Comparison of ENCODE assay signal across 1 cellular context in the genomic region with DNA sequence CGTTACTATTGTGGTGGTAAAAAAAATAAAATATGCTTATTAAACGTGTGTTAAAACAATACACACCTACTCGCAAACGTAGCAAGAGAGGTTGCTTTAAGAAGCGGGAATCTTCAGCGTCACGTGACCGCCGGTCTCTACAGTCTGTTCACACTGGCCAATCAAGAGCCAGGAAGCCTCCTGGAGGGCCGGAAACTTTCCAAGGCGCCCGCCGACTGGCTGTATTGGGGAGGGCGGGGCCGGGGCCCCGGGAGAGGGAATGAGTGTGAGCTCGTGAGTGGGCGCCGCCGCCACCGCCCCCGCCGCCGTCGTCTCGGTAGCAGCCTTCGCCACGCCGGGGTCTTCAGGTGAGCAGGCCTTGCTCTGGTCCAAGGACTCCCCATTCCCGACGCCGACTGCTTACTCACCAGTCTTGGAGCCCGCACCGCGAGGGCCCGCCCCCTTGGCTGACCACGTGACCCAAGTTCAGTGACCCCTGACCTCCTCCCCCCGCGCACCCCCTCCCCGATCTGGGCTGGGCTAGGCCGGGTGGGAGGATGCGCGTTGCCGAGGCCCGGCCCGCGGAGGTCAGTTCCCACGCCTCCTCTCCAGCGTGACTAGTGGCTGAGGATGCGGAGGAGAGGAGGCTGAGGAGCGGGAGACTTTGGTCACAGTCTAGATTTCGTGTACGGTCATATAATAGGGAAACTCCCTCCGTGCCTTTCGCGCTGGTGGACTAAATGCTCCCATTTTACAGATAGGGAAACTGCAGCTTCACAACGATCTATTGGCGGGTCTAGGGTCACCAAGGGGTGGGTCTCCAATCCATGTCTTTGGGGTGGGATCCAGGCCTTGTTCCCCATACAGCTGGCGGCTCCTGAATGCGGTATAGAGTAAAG.
TF ChIP-seq lines count a peak whose summit lies in the region.

A gene with protein sequence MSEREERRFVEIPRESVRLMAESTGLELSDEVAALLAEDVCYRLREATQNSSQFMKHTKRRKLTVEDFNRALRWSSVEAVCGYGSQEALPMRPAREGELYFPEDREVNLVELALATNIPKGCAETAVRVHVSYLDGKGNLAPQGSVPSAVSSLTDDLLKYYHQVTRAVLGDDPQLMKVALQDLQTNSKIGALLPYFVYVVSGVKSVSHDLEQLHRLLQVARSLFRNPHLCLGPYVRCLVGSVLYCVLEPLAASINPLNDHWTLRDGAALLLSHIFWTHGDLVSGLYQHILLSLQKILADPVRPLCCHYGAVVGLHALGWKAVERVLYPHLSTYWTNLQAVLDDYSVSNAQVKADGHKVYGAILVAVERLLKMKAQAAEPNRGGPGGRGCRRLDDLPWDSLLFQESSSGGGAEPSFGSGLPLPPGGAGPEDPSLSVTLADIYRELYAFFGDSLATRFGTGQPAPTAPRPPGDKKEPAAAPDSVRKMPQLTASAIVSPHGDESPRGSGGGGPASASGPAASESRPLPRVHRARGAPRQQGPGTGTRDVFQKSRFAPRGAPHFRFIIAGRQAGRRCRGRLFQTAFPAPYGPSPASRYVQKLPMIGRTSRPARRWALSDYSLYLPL (plus strand): TSS at position 253 of the 878 bp plus-strand sequence. CDS start 4,388 bp downstream, outside the sequence.

TF ChIP-seq in HepG2, 621 proteins besides CTCF, POLR2A, EP300 and RAD21 (continued from another document and continues in another):
- TF ChIP-seq, protein P1, sequence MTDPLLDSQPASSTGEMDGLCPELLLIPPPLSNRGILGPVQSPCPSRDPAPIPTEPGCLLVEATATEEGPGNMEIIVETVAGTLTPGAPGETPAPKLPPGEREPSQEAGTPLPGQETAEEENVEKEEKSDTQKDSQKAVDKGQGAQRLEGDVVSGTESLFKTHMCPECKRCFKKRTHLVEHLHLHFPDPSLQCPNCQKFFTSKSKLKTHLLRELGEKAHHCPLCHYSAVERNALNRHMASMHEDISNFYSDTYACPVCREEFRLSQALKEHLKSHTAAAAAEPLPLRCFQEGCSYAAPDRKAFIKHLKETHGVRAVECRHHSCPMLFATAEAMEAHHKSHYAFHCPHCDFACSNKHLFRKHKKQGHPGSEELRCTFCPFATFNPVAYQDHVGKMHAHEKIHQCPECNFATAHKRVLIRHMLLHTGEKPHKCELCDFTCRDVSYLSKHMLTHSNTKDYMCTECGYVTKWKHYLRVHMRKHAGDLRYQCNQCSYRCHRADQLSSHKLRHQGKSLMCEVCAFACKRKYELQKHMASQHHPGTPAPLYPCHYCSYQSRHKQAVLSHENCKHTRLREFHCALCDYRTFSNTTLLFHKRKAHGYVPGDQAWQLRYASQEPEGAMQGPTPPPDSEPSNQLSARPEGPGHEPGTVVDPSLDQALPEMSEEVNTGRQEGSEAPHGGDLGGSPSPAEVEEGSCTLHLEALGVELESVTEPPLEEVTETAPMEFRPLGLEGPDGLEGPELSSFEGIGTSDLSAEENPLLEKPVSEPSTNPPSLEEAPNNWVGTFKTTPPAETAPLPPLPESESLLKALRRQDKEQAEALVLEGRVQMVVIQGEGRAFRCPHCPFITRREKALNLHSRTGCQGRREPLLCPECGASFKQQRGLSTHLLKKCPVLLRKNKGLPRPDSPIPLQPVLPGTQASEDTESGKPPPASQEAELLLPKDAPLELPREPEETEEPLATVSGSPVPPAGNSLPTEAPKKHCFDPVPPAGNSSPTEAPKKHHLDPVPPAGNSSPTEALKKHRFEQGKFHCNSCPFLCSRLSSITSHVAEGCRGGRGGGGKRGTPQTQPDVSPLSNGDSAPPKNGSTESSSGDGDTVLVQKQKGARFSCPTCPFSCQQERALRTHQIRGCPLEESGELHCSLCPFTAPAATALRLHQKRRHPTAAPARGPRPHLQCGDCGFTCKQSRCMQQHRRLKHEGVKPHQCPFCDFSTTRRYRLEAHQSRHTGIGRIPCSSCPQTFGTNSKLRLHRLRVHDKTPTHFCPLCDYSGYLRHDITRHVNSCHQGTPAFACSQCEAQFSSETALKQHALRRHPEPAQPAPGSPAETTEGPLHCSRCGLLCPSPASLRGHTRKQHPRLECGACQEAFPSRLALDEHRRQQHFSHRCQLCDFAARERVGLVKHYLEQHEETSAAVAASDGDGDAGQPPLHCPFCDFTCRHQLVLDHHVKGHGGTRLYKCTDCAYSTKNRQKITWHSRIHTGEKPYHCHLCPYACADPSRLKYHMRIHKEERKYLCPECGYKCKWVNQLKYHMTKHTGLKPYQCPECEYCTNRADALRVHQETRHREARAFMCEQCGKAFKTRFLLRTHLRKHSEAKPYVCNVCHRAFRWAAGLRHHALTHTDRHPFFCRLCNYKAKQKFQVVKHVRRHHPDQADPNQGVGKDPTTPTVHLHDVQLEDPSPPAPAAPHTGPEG (CRISPR knock-in tag; IDR thresholded peaks at IDR 0.05), result 0 out of 2 replicates have a peak, but pooled peaks have one; percentile 20
- TF ChIP-seq RNF2 (conservative IDR thresholded peaks at IDR 0.05; ENCODE audit: low read depth), result peak; percentile 24; the same call in 1 of the 2 replicates
- TF ChIP-seq NCOA2 (CRISPR knock-in tag; IDR thresholded peaks at IDR 0.05), result no peak
- TF ChIP-seq IKZF4 (CRISPR knock-in tag; IDR thresholded peaks at IDR 0.05; ENCODE audit: borderline replicate concordance, low read depth, not compliant biosample characterization), result no peak
- peak; percentile 56; the same call in 1 of the 2 replicates for TF ChIP-seq ZNF543 (CRISPR knock-in tag; IDR thresholded peaks at IDR 0.05)
- TF ChIP-seq, protein P2, sequence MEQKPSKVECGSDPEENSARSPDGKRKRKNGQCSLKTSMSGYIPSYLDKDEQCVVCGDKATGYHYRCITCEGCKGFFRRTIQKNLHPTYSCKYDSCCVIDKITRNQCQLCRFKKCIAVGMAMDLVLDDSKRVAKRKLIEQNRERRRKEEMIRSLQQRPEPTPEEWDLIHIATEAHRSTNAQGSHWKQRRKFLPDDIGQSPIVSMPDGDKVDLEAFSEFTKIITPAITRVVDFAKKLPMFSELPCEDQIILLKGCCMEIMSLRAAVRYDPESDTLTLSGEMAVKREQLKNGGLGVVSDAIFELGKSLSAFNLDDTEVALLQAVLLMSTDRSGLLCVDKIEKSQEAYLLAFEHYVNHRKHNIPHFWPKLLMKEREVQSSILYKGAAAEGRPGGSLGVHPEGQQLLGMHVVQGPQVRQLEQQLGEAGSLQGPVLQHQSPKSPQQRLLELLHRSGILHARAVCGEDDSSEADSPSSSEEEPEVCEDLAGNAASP (CRISPR knock-in tag; IDR thresholded peaks at IDR 0.05; ENCODE audit: borderline replicate concordance), result peak; percentile 37
- TF ChIP-seq, protein P3, sequence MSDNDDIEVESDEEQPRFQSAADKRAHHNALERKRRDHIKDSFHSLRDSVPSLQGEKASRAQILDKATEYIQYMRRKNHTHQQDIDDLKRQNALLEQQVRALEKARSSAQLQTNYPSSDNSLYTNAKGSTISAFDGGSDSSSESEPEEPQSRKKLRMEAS (IDR thresholded peaks at IDR 0.05), result peak; percentile 68
- TF ChIP-seq GATA4 (IDR thresholded peaks at IDR 0.05; ENCODE audit: borderline replicate concordance, low read depth), result no peak
- no peak for TF ChIP-seq MBD4 (IDR thresholded peaks at IDR 0.05; ENCODE audit: borderline replicate concordance, low read length)
- TF ChIP-seq, protein P4, sequence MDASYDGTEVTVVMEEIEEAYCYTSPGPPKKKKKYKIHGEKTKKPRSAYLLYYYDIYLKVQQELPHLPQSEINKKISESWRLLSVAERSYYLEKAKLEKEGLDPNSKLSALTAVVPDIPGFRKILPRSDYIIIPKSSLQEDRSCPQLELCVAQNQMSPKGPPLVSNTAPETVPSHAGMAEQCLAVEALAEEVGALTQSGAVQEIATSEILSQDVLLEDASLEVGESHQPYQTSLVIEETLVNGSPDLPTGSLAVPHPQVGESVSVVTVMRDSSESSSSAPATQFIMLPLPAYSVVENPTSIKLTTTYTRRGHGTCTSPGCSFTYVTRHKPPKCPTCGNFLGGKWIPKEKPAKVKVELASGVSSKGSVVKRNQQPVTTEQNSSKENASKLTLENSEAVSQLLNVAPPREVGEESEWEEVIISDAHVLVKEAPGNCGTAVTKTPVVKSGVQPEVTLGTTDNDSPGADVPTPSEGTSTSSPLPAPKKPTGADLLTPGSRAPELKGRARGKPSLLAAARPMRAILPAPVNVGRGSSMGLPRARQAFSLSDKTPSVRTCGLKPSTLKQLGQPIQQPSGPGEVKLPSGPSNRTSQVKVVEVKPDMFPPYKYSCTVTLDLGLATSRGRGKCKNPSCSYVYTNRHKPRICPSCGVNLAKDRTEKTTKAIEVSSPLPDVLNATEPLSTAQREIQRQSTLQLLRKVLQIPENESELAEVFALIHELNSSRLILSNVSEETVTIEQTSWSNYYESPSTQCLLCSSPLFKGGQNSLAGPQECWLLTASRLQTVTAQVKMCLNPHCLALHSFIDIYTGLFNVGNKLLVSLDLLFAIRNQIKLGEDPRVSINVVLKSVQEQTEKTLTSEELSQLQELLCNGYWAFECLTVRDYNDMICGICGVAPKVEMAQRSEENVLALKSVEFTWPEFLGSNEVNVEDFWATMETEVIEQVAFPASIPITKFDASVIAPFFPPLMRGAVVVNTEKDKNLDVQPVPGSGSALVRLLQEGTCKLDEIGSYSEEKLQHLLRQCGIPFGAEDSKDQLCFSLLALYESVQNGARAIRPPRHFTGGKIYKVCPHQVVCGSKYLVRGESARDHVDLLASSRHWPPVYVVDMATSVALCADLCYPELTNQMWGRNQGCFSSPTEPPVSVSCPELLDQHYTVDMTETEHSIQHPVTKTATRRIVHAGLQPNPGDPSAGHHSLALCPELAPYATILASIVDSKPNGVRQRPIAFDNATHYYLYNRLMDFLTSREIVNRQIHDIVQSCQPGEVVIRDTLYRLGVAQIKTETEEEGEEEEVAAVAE (CRISPR knock-in tag; IDR thresholded peaks at IDR 0.05; ENCODE audit: borderline replicate concordance), result peak; percentile 95
- no peak for TF ChIP-seq KLF6 (CRISPR knock-in tag; IDR thresholded peaks at IDR 0.05)
- TF ChIP-seq, protein P5, sequence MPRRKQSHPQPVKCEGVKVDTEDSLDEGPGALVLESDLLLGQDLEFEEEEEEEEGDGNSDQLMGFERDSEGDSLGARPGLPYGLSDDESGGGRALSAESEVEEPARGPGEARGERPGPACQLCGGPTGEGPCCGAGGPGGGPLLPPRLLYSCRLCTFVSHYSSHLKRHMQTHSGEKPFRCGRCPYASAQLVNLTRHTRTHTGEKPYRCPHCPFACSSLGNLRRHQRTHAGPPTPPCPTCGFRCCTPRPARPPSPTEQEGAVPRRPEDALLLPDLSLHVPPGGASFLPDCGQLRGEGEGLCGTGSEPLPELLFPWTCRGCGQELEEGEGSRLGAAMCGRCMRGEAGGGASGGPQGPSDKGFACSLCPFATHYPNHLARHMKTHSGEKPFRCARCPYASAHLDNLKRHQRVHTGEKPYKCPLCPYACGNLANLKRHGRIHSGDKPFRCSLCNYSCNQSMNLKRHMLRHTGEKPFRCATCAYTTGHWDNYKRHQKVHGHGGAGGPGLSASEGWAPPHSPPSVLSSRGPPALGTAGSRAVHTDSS (CRISPR knock-in tag; conservative IDR thresholded peaks at IDR 0.05), result no peak
- no peak for TF ChIP-seq MED8 (CRISPR knock-in tag; IDR thresholded peaks at IDR 0.05; ENCODE audit: insufficient replicate concordance)
- peak; percentile 67; the same call in 1 of the 2 replicates for TF ChIP-seq SNAPC2 (CRISPR knock-in tag; IDR thresholded peaks at IDR 0.05)
- TF ChIP-seq, protein P6, sequence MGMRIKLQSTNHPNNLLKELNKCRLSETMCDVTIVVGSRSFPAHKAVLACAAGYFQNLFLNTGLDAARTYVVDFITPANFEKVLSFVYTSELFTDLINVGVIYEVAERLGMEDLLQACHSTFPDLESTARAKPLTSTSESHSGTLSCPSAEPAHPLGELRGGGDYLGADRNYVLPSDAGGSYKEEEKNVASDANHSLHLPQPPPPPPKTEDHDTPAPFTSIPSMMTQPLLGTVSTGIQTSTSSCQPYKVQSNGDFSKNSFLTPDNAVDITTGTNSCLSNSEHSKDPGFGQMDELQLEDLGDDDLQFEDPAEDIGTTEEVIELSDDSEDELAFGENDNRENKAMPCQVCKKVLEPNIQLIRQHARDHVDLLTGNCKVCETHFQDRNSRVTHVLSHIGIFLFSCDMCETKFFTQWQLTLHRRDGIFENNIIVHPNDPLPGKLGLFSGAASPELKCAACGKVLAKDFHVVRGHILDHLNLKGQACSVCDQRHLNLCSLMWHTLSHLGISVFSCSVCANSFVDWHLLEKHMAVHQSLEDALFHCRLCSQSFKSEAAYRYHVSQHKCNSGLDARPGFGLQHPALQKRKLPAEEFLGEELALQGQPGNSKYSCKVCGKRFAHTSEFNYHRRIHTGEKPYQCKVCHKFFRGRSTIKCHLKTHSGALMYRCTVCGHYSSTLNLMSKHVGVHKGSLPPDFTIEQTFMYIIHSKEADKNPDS (CRISPR knock-in tag; IDR thresholded peaks at IDR 0.05), result no peak
- 0 out of 2 replicates have a peak, but pooled peaks have one; percentile 11 for TF ChIP-seq MED1 (CRISPR knock-in tag; IDR thresholded peaks at IDR 0.05)
- TF ChIP-seq HOXA9 (CRISPR knock-in tag; IDR thresholded peaks at IDR 0.05; ENCODE audit: borderline replicate concordance), result no peak
- TF ChIP-seq LCORL (IDR thresholded peaks at IDR 0.05), result no peak
- no peak for TF ChIP-seq LCORL (CRISPR knock-in tag; IDR thresholded peaks at IDR 0.05)
- TF ChIP-seq SRY (CRISPR knock-in tag; IDR thresholded peaks at IDR 0.05), result no peak
- no peak for TF ChIP-seq HMG20A (CRISPR knock-in tag; IDR thresholded peaks at IDR 0.05; ENCODE audit: borderline replicate concordance)
- peak; percentile 38 for TF ChIP-seq HNF4A (CRISPR knock-in tag; IDR thresholded peaks at IDR 0.05)
- peak; percentile 28; the same call in 1 of the 2 replicates for TF ChIP-seq KAT7 (CRISPR knock-in tag; IDR thresholded peaks at IDR 0.05; ENCODE audit: borderline replicate concordance)
- TF ChIP-seq KDM4B (CRISPR knock-in tag; IDR thresholded peaks at IDR 0.05), result no peak
- TF ChIP-seq EHMT2 (IDR thresholded peaks at IDR 0.05; ENCODE audit: borderline replicate concordance, low read depth, low read length), result no peak
- TF ChIP-seq, protein P7, sequence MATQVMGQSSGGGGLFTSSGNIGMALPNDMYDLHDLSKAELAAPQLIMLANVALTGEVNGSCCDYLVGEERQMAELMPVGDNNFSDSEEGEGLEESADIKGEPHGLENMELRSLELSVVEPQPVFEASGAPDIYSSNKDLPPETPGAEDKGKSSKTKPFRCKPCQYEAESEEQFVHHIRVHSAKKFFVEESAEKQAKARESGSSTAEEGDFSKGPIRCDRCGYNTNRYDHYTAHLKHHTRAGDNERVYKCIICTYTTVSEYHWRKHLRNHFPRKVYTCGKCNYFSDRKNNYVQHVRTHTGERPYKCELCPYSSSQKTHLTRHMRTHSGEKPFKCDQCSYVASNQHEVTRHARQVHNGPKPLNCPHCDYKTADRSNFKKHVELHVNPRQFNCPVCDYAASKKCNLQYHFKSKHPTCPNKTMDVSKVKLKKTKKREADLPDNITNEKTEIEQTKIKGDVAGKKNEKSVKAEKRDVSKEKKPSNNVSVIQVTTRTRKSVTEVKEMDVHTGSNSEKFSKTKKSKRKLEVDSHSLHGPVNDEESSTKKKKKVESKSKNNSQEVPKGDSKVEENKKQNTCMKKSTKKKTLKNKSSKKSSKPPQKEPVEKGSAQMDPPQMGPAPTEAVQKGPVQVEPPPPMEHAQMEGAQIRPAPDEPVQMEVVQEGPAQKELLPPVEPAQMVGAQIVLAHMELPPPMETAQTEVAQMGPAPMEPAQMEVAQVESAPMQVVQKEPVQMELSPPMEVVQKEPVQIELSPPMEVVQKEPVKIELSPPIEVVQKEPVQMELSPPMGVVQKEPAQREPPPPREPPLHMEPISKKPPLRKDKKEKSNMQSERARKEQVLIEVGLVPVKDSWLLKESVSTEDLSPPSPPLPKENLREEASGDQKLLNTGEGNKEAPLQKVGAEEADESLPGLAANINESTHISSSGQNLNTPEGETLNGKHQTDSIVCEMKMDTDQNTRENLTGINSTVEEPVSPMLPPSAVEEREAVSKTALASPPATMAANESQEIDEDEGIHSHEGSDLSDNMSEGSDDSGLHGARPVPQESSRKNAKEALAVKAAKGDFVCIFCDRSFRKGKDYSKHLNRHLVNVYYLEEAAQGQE (IDR thresholded peaks at IDR 0.05; ENCODE audit: borderline replicate concordance in 1 of 2, low read depth in 1 of 2, low read length in 2 of 2), result no peak
